In the genomic region with DNA sequence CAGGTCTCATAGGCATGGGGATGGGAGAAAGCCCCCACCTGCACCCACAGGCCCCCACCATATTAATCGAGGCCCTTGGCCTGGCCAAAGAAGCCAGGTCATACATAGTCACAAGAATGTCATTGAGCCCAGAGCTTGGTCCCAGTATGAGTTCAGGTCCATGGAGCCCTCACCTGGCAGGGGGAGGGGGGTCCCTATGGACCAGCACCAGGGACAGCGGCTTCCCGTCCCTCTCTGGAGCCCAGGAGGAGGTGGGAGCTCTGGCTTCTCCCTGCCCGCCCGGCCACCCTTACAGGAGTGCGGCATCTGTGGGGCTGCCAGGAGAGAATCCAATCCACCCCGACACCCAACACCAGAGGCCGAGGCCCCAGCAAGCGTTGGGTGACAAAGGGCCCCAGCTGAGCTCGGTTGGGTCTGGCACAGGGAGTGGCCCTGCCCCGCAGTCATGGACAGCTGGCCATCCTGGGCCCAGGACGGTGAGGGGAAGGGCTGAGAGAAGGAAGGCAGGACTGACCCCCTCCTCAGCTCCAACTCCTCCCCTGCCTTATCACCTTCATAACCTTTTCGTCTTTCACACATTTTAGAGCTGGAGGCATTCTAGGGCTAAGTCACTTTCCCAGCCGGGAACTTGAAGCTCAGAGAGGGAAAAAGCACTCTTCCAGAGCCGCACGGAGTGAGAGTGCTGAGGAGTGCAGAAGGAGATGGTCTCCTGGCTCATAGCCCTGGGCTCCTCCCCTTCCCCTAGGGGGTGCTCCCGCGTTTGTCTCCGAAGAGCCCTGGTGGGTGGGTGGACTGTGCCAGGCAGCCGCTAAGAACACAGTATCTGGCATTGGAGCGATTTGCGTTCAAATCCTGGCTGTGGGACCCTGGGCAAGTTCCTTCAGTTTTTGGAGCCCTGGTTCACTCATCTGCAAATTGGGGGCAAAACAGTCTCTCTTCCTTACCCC, we compare ENCODE assay signal across 1 cellular context.
TF ChIP-seq lines count a peak whose summit lies in the region.

No MANE protein-coding gene starts in this region.

TF ChIP-seq in HepG2, 621 proteins besides CTCF, POLR2A, EP300 and RAD21 (continued from another document):
- TF ChIP-seq ZBTB20 (CRISPR knock-in tag; IDR thresholded peaks at IDR 0.05; ENCODE audit: borderline replicate concordance, low read depth): no peak
